8 cellular contexts compared by ENCODE assay signal in genomic region chr2:69933839-69934613, GRCh38. TPM values are rescaled to one million over a fixed set of nuclear protein-coding genes. Genes with fewer than 3 reads are reported as not detected.
DNase-seq lines count a peak whose midpoint lies in the region; FAIRE-seq and TF ChIP-seq lines count a peak whose summit lies in the region.

No MANE protein-coding gene starts in this region.

- FAIRE-seq in small intestine (lab: Jason Lieb, UNC): no peak
- no peak for FAIRE-seq in D721Med (lab: Jason Lieb, UNC)

- DNase-seq in H4 (ENCODE audit: low spot score) (peak; percentile 55), SJSA1 (ENCODE audit: low read depth in 1 of 2, low spot score in 2 of 2) (peak; percentile 56 to 70), fibroblast of mammary gland (ENCODE audit: low read depth) (peak; percentile 86), small intestine (peak; percentile 95), DMS153 (lab: John Stamatoyannopoulos, UW) (no peak), D721Med (ENCODE audit: insufficient read length, low spot score) (no peak), C1 segment of cervical spinal cord (lab: John Stamatoyannopoulos, UW) (no peak), T1000 (lab: John Stamatoyannopoulos, UW) (no peak)

- 43 to 44% (median 44%) methylated on average over 4 of the region's 4 CpGs for WGBS in small intestine, 3 donors

- no peaks in the 10 kb centered on the region for H3K9me3 ChIP-seq in SJSA1 (replicated peaks)
- H3K9me3 ChIP-seq in small intestine (ENCODE audit: control insufficient read depth, low read depth): no peaks in the 10 kb centered on the region

- TF ChIP-seq CTCF in fibroblast of mammary gland (conservative IDR thresholded peaks at IDR 0.05; ENCODE audit: control insufficient read depth, insufficient read depth, low read depth, low read length) (no peak), D721Med (IDR thresholded peaks at IDR 0.05; ENCODE audit: insufficient read depth, missing control alignments) (no peak)

- peaks cover 26% of the 10 kb centered on the region for H3K36me3 ChIP-seq in SJSA1
- peaks cover 14 to 37% of the 10 kb centered on the region in 2 donors for H3K36me3 ChIP-seq in small intestine (ENCODE audit: control insufficient read depth in 2 of 2, insufficient read depth in 2 of 2, low read length in 2 of 2)

- H3K27ac ChIP-seq in SJSA1 (peak overlapping the region; percentile 72), small intestine (ENCODE audit: low read depth in 1 of 2, low read length in 1 of 2) (peak overlapping the region; percentile 68 to 79)

- no peak overlapping the region for H3K4me3 ChIP-seq in SJSA1
- H3K4me3 ChIP-seq in fibroblast of mammary gland (ENCODE audit: control insufficient read depth, low read depth, low read length): no peak overlapping the region
- no peak overlapping the region for H3K4me3 ChIP-seq in small intestine (ENCODE audit: low read depth in 1 of 2, low read length in 2 of 2)

- H3K27me3 ChIP-seq in SJSA1 (replicated peaks) (no peaks in the 10 kb centered on the region), small intestine (ENCODE audit: control insufficient read depth in 2 of 2, insufficient read depth in 2 of 2, low read length in 2 of 2) (no peaks in the 10 kb centered on the region)

- H3K4me1 ChIP-seq in SJSA1 (replicated peaks): peaks cover 24% of the 10 kb centered on the region
- peaks cover 4 to 9% of the 10 kb centered on the region in 2 donors for H3K4me1 ChIP-seq in small intestine (ENCODE audit: control insufficient read depth in 2 of 2, insufficient read depth in 1 of 2, low read depth in 1 of 2, low read length in 1 of 2)

RNA-seq across cellular contexts. Expression of gene MXD1, which starts 19.1 kb away (rescaled TPM):
- total RNA-seq in H4 (2014; rRNA removed; shearing (Covaris generic)): 0.94 and 1.6 TPM in 2 replicates
- total RNA-seq in SJSA1 (2014; rRNA removed; shearing (Covaris generic)): 3.1 and 4.0 TPM in 2 replicates
- polyA plus RNA-seq in small intestine: 10 to 100 TPM in 2 of 3 donors, 1 to 10 TPM in 1; 7.4 to 36.2 (median 35.6) TPM

RNA-seq across cellular contexts. Expression of gene ASPRV1, which starts 27.4 kb away (rescaled TPM):
- 0.23 TPM in 1 of 2 replicates, not detected in the other for total RNA-seq in H4 (2014; rRNA removed; shearing (Covaris generic))
- total RNA-seq in SJSA1 (2014; rRNA removed; shearing (Covaris generic)): 0.08 TPM in 1 of 2 replicates, not detected in the other
- 1 to 10 TPM; 1.5 to 3.5 (median 3.1) TPM for polyA plus RNA-seq in small intestine

RNA-seq across cellular contexts. Expression of gene SNRNP27, which starts 40.3 kb away (rescaled TPM):
- total RNA-seq in H4 (2014; rRNA removed; shearing (Covaris generic)): 62.8 and 63.7 TPM in 2 replicates
- total RNA-seq in SJSA1 (2014; rRNA removed; shearing (Covaris generic)): 130 and 195 TPM in 2 replicates
- polyA plus RNA-seq in small intestine: 10 to 100 TPM; 39.8 to 42.4 (median 40.0) TPM

Comparison
In these comparisons a context has a peak if more than half of its experiments do, and no peak if none do; other contexts are left out.
1. DNase-seq: peak in H4 (single experiment), SJSA1 (2 of 2), fibroblast of mammary gland (single experiment) and small intestine (single experiment); none in DMS153 (single experiment), D721Med (single experiment), C1 segment of cervical spinal cord (0 of 14) and T1000 (single experiment).